Comparison of ENCODE assay signal across 19 cellular contexts in the genomic region with DNA sequence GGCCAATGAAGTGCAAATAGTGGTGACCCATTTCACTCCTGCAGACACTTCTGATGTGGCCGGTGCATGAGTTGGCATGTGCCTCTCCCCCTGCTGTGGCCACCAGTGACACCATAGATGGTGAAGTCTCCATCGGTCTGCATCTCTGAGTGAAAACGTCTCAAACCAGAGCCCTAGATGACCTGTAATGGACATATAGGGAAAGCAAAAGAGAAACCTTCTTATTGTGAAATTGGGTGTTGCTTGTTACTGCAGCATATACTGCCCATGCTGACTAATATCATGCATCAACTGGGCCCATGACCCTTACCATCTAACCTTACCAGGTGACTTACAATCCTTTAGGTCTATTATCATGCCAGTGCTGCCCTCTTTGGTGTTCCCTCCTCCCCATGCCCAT. TPM values are rescaled to one million over a fixed set of nuclear protein-coding genes. Genes with fewer than 3 reads are reported as not detected.
DNase-seq lines count a peak whose midpoint lies in the region; ATAC-seq and TF ChIP-seq lines count a peak whose summit lies in the region.
"Had no signal": no experiment of that assay in that cellular context is flagged by ENCODE, and none has a peak within 500 bp of the region (broad histone marks: within the 10 kb centered on the region; RNA-seq: fewer than 3 reads in every experiment).

No MANE protein-coding gene starts in this region.

- TF ChIP-seq EP300 in gastroesophageal sphincter (IDR thresholded peaks at IDR 0.05), result no peak

- ATAC-seq in CD4-positive, alpha-beta T cell (ENCODE audit: poor library complexity), result no peak
- peak; percentile 39 for ATAC-seq in activated T-helper 17 cell treated with anti-CD3 and anti-CD28 coated beads, Interleukin-2, amount 50 U/mL, for 72 hours (replicated peaks)
- peak; percentile 26 for ATAC-seq in stimulated activated effector memory CD8-positive, alpha-beta T cell treated with anti-CD3 and anti-CD28 coated beads, Interleukin-12 subunit alpha, Interleukin-12 subunit beta, amount 100 ng/mL, for 72 hours
- no peak for ATAC-seq in gastroesophageal sphincter
- no peak for ATAC-seq in effector memory CD8-positive, alpha-beta T cell (replicated peaks)

- no peaks in the 10 kb centered on the region for H3K27me3 ChIP-seq in CD4-positive, alpha-beta T cell (ENCODE audit: control insufficient read depth, insufficient read depth, low read length)
- H3K27me3 ChIP-seq in gastroesophageal sphincter (no peaks in the 10 kb centered on the region), prostate gland (replicated peaks; ENCODE audit: insufficient read depth) (no peaks in the 10 kb centered on the region)

- 90 to 92% methylated on average over 2 to 3 of the region's 3 CpGs for WGBS in gastroesophageal sphincter (ENCODE audit: low coverage in 1 of 2), 2 donors
- WGBS in prostate gland, result 96% methylated on average over 3 of the region's 3 CpGs

- peak overlapping the region; percentile 2 for H3K27ac Mint-ChIP-seq in CD4-positive, alpha-beta T cell
- H3K27ac Mint-ChIP-seq in activated T-helper 17 cell treated with anti-CD3 and anti-CD28 coated beads, Interleukin-2, amount 50 U/mL, for 72 hours, result peak overlapping the region; percentile 75
- no peak overlapping the region for H3K27ac Mint-ChIP-seq in stimulated activated effector memory CD8-positive, alpha-beta T cell treated with anti-CD3 and anti-CD28 coated beads, Interleukin-12 subunit alpha, Interleukin-12 subunit beta, amount 100 ng/mL, for 72 hours
- H3K27ac Mint-ChIP-seq in effector memory CD8-positive, alpha-beta T cell, result no peak overlapping the region

- H3K36me3 ChIP-seq in gastroesophageal sphincter (no peaks in the 10 kb centered on the region), prostate gland (no peaks in the 10 kb centered on the region)

- H3K9me3 ChIP-seq in CD4-positive, alpha-beta T cell (ENCODE audit: control insufficient read depth, low read length), result no peaks in the 10 kb centered on the region
- peaks cover 0 to 5% (median 0%) of the 10 kb centered on the region in 3 donors for H3K9me3 ChIP-seq in gastroesophageal sphincter
- H3K9me3 ChIP-seq in prostate gland, result no peaks in the 10 kb centered on the region

- DNase-seq in CD4-positive, alpha-beta T cell, result peak in 1 of 10 experiments; percentile 10
- peak; percentile 16 for DNase-seq in mesenteric fat pad (ENCODE audit: low spot score)
- DNase-seq in stimulated activated effector memory CD8-positive, alpha-beta T cell treated with anti-CD3 and anti-CD28 coated beads, Interleukin-12 subunit alpha, Interleukin-12 subunit beta, amount 100 ng/mL, for 72 hours (ENCODE audit: low spot score in 2 of 2), result no peak
- DNase-seq in effector memory CD8-positive, alpha-beta T cell, result no peak
- no peak for DNase-seq in NCI-H510A treated with DMSO at 0.1 percent for 48 hours (lab: John Stamatoyannopoulos, UW)
- no peak for DNase-seq in prostate gland (ENCODE audit: low spot score)
- DNase-seq: ACHN; CD4-positive, CD25-positive, alpha-beta regulatory T cell; DMS153; GF-D8; NCI-H1105; NCI-H2081 had no signal

- H3K4me3 Mint-ChIP-seq in CD4-positive, alpha-beta T cell, result no peak overlapping the region
- no peak overlapping the region for H3K4me3 Mint-ChIP-seq in activated T-helper 17 cell treated with anti-CD3 and anti-CD28 coated beads, Interleukin-2, amount 50 U/mL, for 72 hours
- no peak overlapping the region for H3K4me3 Mint-ChIP-seq in stimulated activated effector memory CD8-positive, alpha-beta T cell treated with anti-CD3 and anti-CD28 coated beads, Interleukin-12 subunit alpha, Interleukin-12 subunit beta, amount 100 ng/mL, for 72 hours
- H3K4me3 Mint-ChIP-seq in effector memory CD8-positive, alpha-beta T cell, result no peak overlapping the region

- no peaks in the 10 kb centered on the region for H3K9me3 Mint-ChIP-seq in CD4-positive, alpha-beta T cell
- peaks cover 4% of the 10 kb centered on the region for H3K9me3 Mint-ChIP-seq in activated T-helper 17 cell treated with anti-CD3 and anti-CD28 coated beads, Interleukin-2, amount 50 U/mL, for 72 hours
- H3K9me3 Mint-ChIP-seq in stimulated activated effector memory CD8-positive, alpha-beta T cell treated with anti-CD3 and anti-CD28 coated beads, Interleukin-12 subunit alpha, Interleukin-12 subunit beta, amount 100 ng/mL, for 72 hours, result no peaks in the 10 kb centered on the region
- H3K9me3 Mint-ChIP-seq in effector memory CD8-positive, alpha-beta T cell, result no peaks in the 10 kb centered on the region

- peaks cover 23% of the 10 kb centered on the region for H3K4me1 Mint-ChIP-seq in CD4-positive, alpha-beta T cell (ENCODE audit: low read depth)
- peaks cover 13% of the 10 kb centered on the region for H3K4me1 Mint-ChIP-seq in activated T-helper 17 cell treated with anti-CD3 and anti-CD28 coated beads, Interleukin-2, amount 50 U/mL, for 72 hours
- peaks cover 14% of the 10 kb centered on the region for H3K4me1 Mint-ChIP-seq in stimulated activated effector memory CD8-positive, alpha-beta T cell treated with anti-CD3 and anti-CD28 coated beads, Interleukin-12 subunit alpha, Interleukin-12 subunit beta, amount 100 ng/mL, for 72 hours
- peaks cover 9 to 11% of the 10 kb centered on the region in 2 donors for H3K4me1 Mint-ChIP-seq in effector memory CD8-positive, alpha-beta T cell (ENCODE audit: low read depth in 2 of 2)

- H3K36me3 Mint-ChIP-seq in CD4-positive, alpha-beta T cell (ENCODE audit: low read depth), result no peaks in the 10 kb centered on the region
- H3K36me3 Mint-ChIP-seq in activated T-helper 17 cell treated with anti-CD3 and anti-CD28 coated beads, Interleukin-2, amount 50 U/mL, for 72 hours (ENCODE audit: low read depth), result no peaks in the 10 kb centered on the region
- H3K36me3 Mint-ChIP-seq in stimulated activated effector memory CD8-positive, alpha-beta T cell treated with anti-CD3 and anti-CD28 coated beads, Interleukin-12 subunit alpha, Interleukin-12 subunit beta, amount 100 ng/mL, for 72 hours, result no peaks in the 10 kb centered on the region
- H3K36me3 Mint-ChIP-seq in effector memory CD8-positive, alpha-beta T cell (ENCODE audit: insufficient read depth), result no peaks in the 10 kb centered on the region
- H3K36me3 Mint-ChIP-seq: CD4-positive, CD25-positive, alpha-beta regulatory T cell had no signal

- intact Hi-C loops in CD4-positive, alpha-beta T cell (cut with DNase I, micrococcal nuclease), result no loop called here
- intact Hi-C loops in prostate gland (cut with DNase I), result no loop called here

- no peak for TF ChIP-seq POLR2A in gastroesophageal sphincter (IDR thresholded peaks at IDR 0.05)
- TF ChIP-seq POLR2A in prostate gland (IDR thresholded peaks at IDR 0.05), result no peak

- H3K4me3 ChIP-seq in gastroesophageal sphincter (no peak overlapping the region), prostate gland (no peak overlapping the region)
- H3K4me3 ChIP-seq: GM23248, SK-N-MC had no signal

- POLR2A ChIA-PET in CD4-positive, alpha-beta T cell (lab: Charles Lee), result no interaction called here

- no peaks in the 10 kb centered on the region for H3K27me3 Mint-ChIP-seq in CD4-positive, alpha-beta T cell
- no peaks in the 10 kb centered on the region for H3K27me3 Mint-ChIP-seq in activated T-helper 17 cell treated with anti-CD3 and anti-CD28 coated beads, Interleukin-2, amount 50 U/mL, for 72 hours
- H3K27me3 Mint-ChIP-seq in effector memory CD8-positive, alpha-beta T cell, result peaks cover 0 to 37% of the 10 kb centered on the region in 2 donors

- TF ChIP-seq CTCF in CD4-positive, alpha-beta T cell (IDR thresholded peaks at IDR 0.05), result no peak
- no peak for TF ChIP-seq CTCF in gastroesophageal sphincter (IDR thresholded peaks at IDR 0.05)
- no peak for TF ChIP-seq CTCF in prostate gland (IDR thresholded peaks at IDR 0.05)

- CTCF ChIA-PET in CD4-positive, alpha-beta T cell (lab: Charles Lee), result no interaction called here

- H3K4me1 ChIP-seq in gastroesophageal sphincter (no peaks in the 10 kb centered on the region), prostate gland (replicated peaks) (no peaks in the 10 kb centered on the region)

- no peak overlapping the region for H3K27ac ChIP-seq in CD4-positive, alpha-beta T cell (ENCODE audit: low read depth, low read length)
- no peak overlapping the region for H3K27ac ChIP-seq in gastroesophageal sphincter
- H3K27ac ChIP-seq in prostate gland, result no peak overlapping the region
- H3K27ac ChIP-seq: GM23248, SK-N-MC had no signal

RNA-seq across cellular contexts. Expression of a gene that starts 11.7 kb away (rescaled TPM):
- total RNA-seq in CD4-positive, alpha-beta T cell, result 1 to 10 TPM; 1.8 to 2.0 TPM
- 10 to 100 TPM in 1 of 2 donors, 1 to 10 TPM in 1; 9.7 to 14.5 TPM for total RNA-seq in activated T-helper 17 cell treated with anti-CD3 and anti-CD28 coated beads, Interleukin-2, amount 50 U/mL, for 72 hours
- total RNA-seq in mesenteric fat pad (21.5 TPM), gastroesophageal sphincter (10 to 100 TPM; 19.1 to 41.9 (median 25.5) TPM), prostate gland (10 to 100 TPM; 32.2 to 38.8 TPM)

RNA-seq across cellular contexts. Expression of a gene that starts 30.4 kb away (rescaled TPM):
- not detected for total RNA-seq in CD4-positive, alpha-beta T cell
- not detected for total RNA-seq in activated T-helper 17 cell treated with anti-CD3 and anti-CD28 coated beads, Interleukin-2, amount 50 U/mL, for 72 hours
- total RNA-seq in mesenteric fat pad (47.2 TPM), gastroesophageal sphincter (under 1 TPM in 1 of 4 donors, not detected in 3; 0.81 TPM), prostate gland (under 1 TPM in 1 of 2 donors, not detected in 1; 0.77 TPM)
- total RNA-seq: CD4-positive, CD25-positive, alpha-beta regulatory T cell; GM23248; NCI-H460; OCI-LY7; RPMI7951 had no signal

RNA-seq across cellular contexts. Expression of a gene that starts 49.3 kb away (rescaled TPM):
- total RNA-seq in CD4-positive, alpha-beta T cell, result not detected
- not detected for total RNA-seq in activated T-helper 17 cell treated with anti-CD3 and anti-CD28 coated beads, Interleukin-2, amount 50 U/mL, for 72 hours
- total RNA-seq in mesenteric fat pad (20.6 TPM), gastroesophageal sphincter (1 to 10 TPM in 2 of 4 donors, not detected in 2; 1.2 to 8.8 TPM), prostate gland (not detected)
- total RNA-seq: CD4-positive, CD25-positive, alpha-beta regulatory T cell; GM23248; NCI-H460; OCI-LY7; RPMI7951 had no signal

Comparison
In these comparisons a context has a peak if more than half of its experiments do, and no peak if none do; other contexts are left out.
1. ATAC-seq: peak in activated T-helper 17 cell treated with anti-CD3 and anti-CD28 coated beads, Interleukin-2, amount 50 U/mL, for 72 hours (single experiment) and stimulated activated effector memory CD8-positive, alpha-beta T cell treated with anti-CD3 and anti-CD28 coated beads, Interleukin-12 subunit alpha, Interleukin-12 subunit beta, amount 100 ng/mL, for 72 hours (single experiment); none in CD4-positive, alpha-beta T cell (single experiment), gastroesophageal sphincter (single experiment) and effector memory CD8-positive, alpha-beta T cell (single experiment).
2. H3K27ac Mint-ChIP-seq: peak in CD4-positive, alpha-beta T cell (single experiment) and activated T-helper 17 cell treated with anti-CD3 and anti-CD28 coated beads, Interleukin-2, amount 50 U/mL, for 72 hours (single experiment); none in stimulated activated effector memory CD8-positive, alpha-beta T cell treated with anti-CD3 and anti-CD28 coated beads, Interleukin-12 subunit alpha, Interleukin-12 subunit beta, amount 100 ng/mL, for 72 hours (single experiment) and effector memory CD8-positive, alpha-beta T cell (0 of 2).
3. RNA of a gene that starts 30.4 kb away (total RNA-seq): 47.2 TPM in mesenteric fat pad (single experiment); 0.77 TPM in prostate gland, 0.81 TPM in gastroesophageal sphincter, not detected in CD4-positive, alpha-beta T cell and not detected in activated T-helper 17 cell treated with anti-CD3 and anti-CD28 coated beads, Interleukin-2, amount 50 U/mL, for 72 hours; every median in the first group is over 10 times any median in the second.